25 cellular contexts compared by ENCODE assay signal in the genomic region with DNA sequence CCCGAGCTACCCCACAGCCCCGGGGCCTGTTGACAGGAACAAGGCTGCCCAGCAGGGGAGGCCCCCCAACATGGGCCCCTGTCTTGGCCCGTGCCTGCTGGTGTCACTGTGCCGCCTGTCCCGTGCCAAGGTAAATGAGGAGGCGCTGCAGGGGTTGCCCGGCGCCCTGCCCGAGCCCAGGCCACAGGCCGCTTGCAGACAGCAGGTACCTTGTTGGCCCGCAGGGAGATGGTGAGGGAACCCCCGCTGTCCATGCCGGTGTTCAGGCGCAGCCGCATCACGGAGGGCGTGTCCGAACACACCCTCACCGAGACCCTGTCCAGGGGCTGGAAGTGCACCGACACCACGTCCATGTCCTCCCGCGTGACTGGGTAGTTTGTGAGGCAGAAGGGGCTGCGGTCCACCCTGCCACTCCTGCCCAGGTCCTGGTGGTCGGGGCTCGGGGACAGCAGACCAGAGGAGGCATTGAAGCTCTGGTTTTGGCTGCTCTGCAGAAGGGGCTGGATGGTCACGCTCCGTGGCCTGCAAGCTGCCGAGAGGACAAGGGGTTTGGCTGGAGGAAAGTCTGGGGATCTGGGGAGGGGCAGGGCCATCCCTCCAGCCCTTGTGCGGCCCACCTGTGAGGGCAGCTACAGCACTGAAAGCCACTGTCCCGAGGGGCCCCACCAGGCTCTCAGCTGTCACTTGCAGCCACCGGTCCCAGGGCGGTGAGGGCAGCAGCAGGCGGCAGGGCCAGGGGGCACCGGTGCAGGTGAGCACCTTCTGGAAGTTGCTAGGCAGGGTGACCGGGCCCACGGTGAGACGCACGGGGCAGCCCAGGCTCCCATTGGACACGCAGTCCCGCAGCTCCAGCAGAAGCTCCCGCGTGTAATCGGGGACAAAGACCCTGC.
"Had no signal": no experiment of that assay in that cellular context is flagged by ENCODE, and none has a peak within 500 bp of the region (broad histone marks: within the 10 kb centered on the region; RNA-seq: fewer than 3 reads in every experiment).

No MANE protein-coding gene starts in this region.

- H3K27me3 ChIP-seq: esophagus squamous epithelium, suprapubic skin, tibial artery, upper lobe of right lung had no signal

- H3K9ac ChIP-seq: parathyroid adenoma had no signal

- H2AFZ ChIP-seq: parathyroid adenoma had no signal

- H3K4me3 ChIP-seq: esophagus squamous epithelium, psoas muscle, suprapubic skin, tibial artery, upper lobe of right lung had no signal

- ATAC-seq: activated naive CD4-positive, alpha-beta T cell treated with anti-CD3 and anti-CD28 coated beads, Interleukin-2, amount 50 U/mL, for 72 hours; left ventricle myocardium superior; psoas muscle; upper lobe of right lung had no signal

- H3K36me3 Mint-ChIP-seq: activated naive CD4-positive, alpha-beta T cell treated with anti-CD3 and anti-CD28 coated beads, Interleukin-2, amount 50 U/mL, for 72 hours; mesothelial cell of epicardium; naive B cell had no signal

- DNase-seq: activated CD4-positive, alpha-beta memory T cell treated with anti-CD3 and anti-CD28 coated beads, Interleukin-2, amount 10 ng/mL, durations not matched to agents 7 days and 5 days; activated CD4-positive, alpha-beta T cell treated with anti-CD3 and anti-CD28 coated beads for 1 hour; activated CD4-positive, alpha-beta T cell treated with anti-CD3 and anti-CD28 coated beads, Interleukin-2, amount 10 ng/mL, durations not matched to agents 7 days and 5 days; activated T-cell treated with anti-CD3 and anti-CD28 coated beads, Interleukin-2, amount 50 U/mL, for 48 hours; dermis blood vessel endothelial cell; effector CD4-positive, alpha-beta T cell; esophagus squamous epithelium; left ventricle myocardium superior; naive B cell; nephron progenitor cell; psoas muscle; stimulated activated naive CD4-positive, alpha-beta T cell; tibial artery; upper lobe of right lung had no signal

- H3K27ac ChIP-seq: epithelial cell of prostate, esophagus squamous epithelium, parathyroid adenoma, psoas muscle, suprapubic skin, tibial artery, upper lobe of right lung had no signal

- H3K4me3 Mint-ChIP-seq: activated CD4-positive, alpha-beta memory T cell treated with anti-CD3 and anti-CD28 coated beads, Interleukin-2, amount 10 ng/mL, durations not matched to agents 7 days and 5 days; activated CD4-positive, alpha-beta T cell treated with anti-CD3 and anti-CD28 coated beads, Interleukin-2, amount 10 ng/mL, durations not matched to agents 7 days and 5 days; central memory CD8-positive, alpha-beta T cell; mesothelial cell of epicardium; naive B cell; nephron progenitor cell; T-helper 1 cell treated with Interleukin-12 subunit alpha and Interleukin-12 subunit beta and Interleukin-4 antibody, amounts not matched to agents 30 μg/mL and 1 μg/mL, for 36 hours had no signal

- H3K27ac Mint-ChIP-seq: activated CD4-positive, alpha-beta memory T cell treated with anti-CD3 and anti-CD28 coated beads, Interleukin-2, amount 10 ng/mL, durations not matched to agents 7 days and 5 days; activated CD4-positive, alpha-beta T cell treated with anti-CD3 and anti-CD28 coated beads, Interleukin-2, amount 10 ng/mL, durations not matched to agents 7 days and 5 days; activated naive CD4-positive, alpha-beta T cell treated with anti-CD3 and anti-CD28 coated beads, Interleukin-2, amount 50 U/mL, for 72 hours; activated T-helper 2 cell treated with anti-CD3 and anti-CD28 coated beads, Interferon-gamma antibody, Interleukin-2, Interleukin-4, amounts not matched to agents 10 μg/mL and 5 μg/mL and 100 μg/mL, durations not matched to agents 14 hours and 24 hours and 36 hours; mesothelial cell of epicardium; nephron progenitor cell; T-helper 1 cell treated with Interleukin-12 subunit alpha and Interleukin-12 subunit beta and Interleukin-4 antibody, amounts not matched to agents 30 μg/mL and 1 μg/mL, for 36 hours had no signal

- FAIRE-seq: bronchial epithelial cell, colon, frontal cortex had no signal

- H3K27me3 Mint-ChIP-seq: activated CD4-positive, alpha-beta memory T cell treated with anti-CD3 and anti-CD28 coated beads, Interleukin-2, amount 10 ng/mL, durations not matched to agents 7 days and 5 days; activated CD4-positive, alpha-beta T cell treated with anti-CD3 and anti-CD28 coated beads, Interleukin-2, amount 10 ng/mL, durations not matched to agents 7 days and 5 days; central memory CD8-positive, alpha-beta T cell; naive B cell had no signal

- H3K9me3 ChIP-seq: esophagus squamous epithelium, psoas muscle, suprapubic skin, tibial artery, upper lobe of right lung had no signal
